In genomic region chr1:95575291-95575690, GRCh38 we compare ENCODE assay signal across 36 cellular contexts.
"Had no signal": no experiment of that assay in that cellular context is flagged by ENCODE, and none has a peak within 500 bp of the region (broad histone marks: within the 10 kb centered on the region; RNA-seq: fewer than 3 reads in every experiment).

No MANE protein-coding gene starts in this region.

- H3K36me3 ChIP-seq: MG63 had no signal

- H3K4me3 ChIP-seq: MG63 had no signal

- DNase-seq: Karpas-422, Kasumi-1, KG1, MG63, MM.1S, MV-4-11, NCI-H1048, NCI-H1092, NCI-H1092 treated with DMSO at 0.1 percent for 48 hours, NCI-H1105, NCI-H1105 treated with DMSO at 0.1 percent for 48 hours, NCI-H1417, NCI-H1417 treated with DMSO at 0.1 percent for 48 hours, NCI-H1436, NCI-H1436 treated with DMSO at 0.1 percent for 48 hours, NCI-H146, NCI-H1694, NCI-H1694 treated with DMSO at 0.1 percent for 48 hours, NCI-H187, NCI-H187 treated with DMSO at 0.1 percent for 48 hours, NCI-H1930, NCI-H2029, NCI-H2029 treated with DMSO at 0.1 percent for 48 hours, NCI-H2081, NCI-H2081 treated with DMSO at 0.1 percent for 48 hours, NCI-H2107, NCI-H2171, NCI-H2171 treated with DMSO at 0.1 percent for 48 hours, NCI-H2227 treated with DMSO at 0.1 percent for 48 hours, NCI-H226, NCI-H446, NCI-H446 treated with DMSO at 0.1 percent for 48 hours, NCI-H510A, NCI-H510A treated with DMSO at 0.1 percent for 48 hours, NCI-H524 had no signal

- H3K27ac ChIP-seq: KMS-11 had no signal

- H3K9me3 ChIP-seq: MG63 had no signal

- H3K27me3 ChIP-seq: MG63 had no signal
